In genomic region chr4:78753091-78753490, GRCh38 we compare ENCODE assay signal across 26 cellular contexts.
"Had no signal": no experiment of that assay in that cellular context is flagged by ENCODE, and none has a peak within 500 bp of the region (broad histone marks: within the 10 kb centered on the region; RNA-seq: fewer than 3 reads in every experiment).

No MANE protein-coding gene starts in this region.

- H3K27ac ChIP-seq: breast epithelium, coronary artery, epithelial cell of prostate, gastroesophageal sphincter, neutrophil, pancreas, psoas muscle, right atrium auricular region, spleen, tibial nerve had no signal

- H3K4me1 ChIP-seq: breast epithelium, pancreas, psoas muscle had no signal

- H3K9me3 ChIP-seq: breast epithelium, gastroesophageal sphincter, neutrophil, pancreas, psoas muscle, right atrium auricular region, spleen, tibial nerve had no signal

- DNase-seq: activated CD4-positive, alpha-beta T cell treated with anti-CD3 and anti-CD28 coated beads for 36 hours; activated CD4-positive, alpha-beta T cell treated with anti-CD3 and anti-CD28 coated beads, Interleukin-2, amount 50 U/mL, for 4 hours; activated CD8-positive, alpha-beta memory T cell treated with anti-CD3 and anti-CD28 coated beads, Interleukin-2, amount 50 U/mL, for 48 hours; activated naive CD4-positive, alpha-beta T cell; activated T-cell treated with anti-CD3 and anti-CD28 coated beads, Interleukin-2, amount 50 U/mL, for 4 hours; cerebellar nuclear complex; endodermal cell; head of caudate nucleus; hypothalamus; mesenchymal stem cell; pancreas; psoas muscle; spleen; stimulated activated CD4-positive, alpha-beta T cell treated with anti-CD3 and anti-CD28 coated beads, Interleukin-4, amount 100 ng/mL, for 1 hour; substantia nigra; T1000 had no signal

- H3K27me3 ChIP-seq: breast epithelium, gastroesophageal sphincter, neutrophil, pancreas, right atrium auricular region, spleen, tibial nerve had no signal

- ATAC-seq: activated CD4-positive, alpha-beta T cell treated with anti-CD3 and anti-CD28 coated beads for 36 hours; activated T-cell treated with anti-CD3 and anti-CD28 coated beads, Interleukin-2, amount 50 U/mL, for 4 hours; gastroesophageal sphincter; pancreas; psoas muscle; WTC11 had no signal

- FAIRE-seq: astrocyte, islet of Langerhans, pancreas had no signal

- H3K36me3 ChIP-seq: breast epithelium, gastroesophageal sphincter, neutrophil, pancreas, right atrium auricular region, spleen, tibial nerve had no signal

- H3K4me3 ChIP-seq: breast epithelium, coronary artery, gastroesophageal sphincter, pancreas, psoas muscle, right atrium auricular region, spleen, tibial nerve had no signal
